Comparison of ENCODE assay signal across 8 cellular contexts in genomic region chr19:42254850-42255765, GRCh38. TPM values are rescaled to one million over a fixed set of nuclear protein-coding genes. Genes with fewer than 3 reads are reported as not detected.
DNase-seq lines count a peak whose midpoint lies in the region; ATAC-seq and TF ChIP-seq lines count a peak whose summit lies in the region.

TSS of gene ERF (minus strand) at chr19:42255128. CDS start at chr19:42254999, 129 bp downstream.

- DNase-seq in AG08395 (ENCODE audit: low spot score): peak; percentile 96
- peak; percentile 94 for DNase-seq in NCI-H82 (lab: John Stamatoyannopoulos, UW)
- DNase-seq in activated CD8-positive, alpha-beta T cell treated with anti-CD3 and anti-CD28 coated beads, Interleukin-2, amount 10 ng/mL, durations not matched to agents 7 days and 5 days: peak; percentile 93
- DNase-seq in lung (ENCODE audit: low spot score): peak; percentile 94
- peak; percentile 82 to 92 (median 88) for DNase-seq in stimulated activated CD4-positive, alpha-beta T cell treated with anti-CD3 and anti-CD28 coated beads, TNF-alpha, amount 100 ng/mL, for 24 hours (ENCODE audit: low read depth in 3 of 3)

- POLR2A ChIA-PET in activated CD8-positive, alpha-beta T cell treated with anti-CD3 and anti-CD28 coated beads, Interleukin-2, amount 10 ng/mL, durations not matched to agents 7 days and 5 days (lab: Charles Lee): interaction anchor here (1.1 to 1.4 kb wide), 2 partner anchors 12 to 13 kb away, joined by 4 read pairs; no protein-coding TSS in a partner anchor

- H3K36me3 Mint-ChIP-seq in activated CD8-positive, alpha-beta T cell treated with anti-CD3 and anti-CD28 coated beads, Interleukin-2, amount 10 ng/mL, durations not matched to agents 7 days and 5 days (ENCODE audit: low read depth): peaks cover 5% of the 10 kb centered on the region

- H3K4me1 Mint-ChIP-seq in activated CD8-positive, alpha-beta T cell treated with anti-CD3 and anti-CD28 coated beads, Interleukin-2, amount 10 ng/mL, durations not matched to agents 7 days and 5 days (ENCODE audit: low read depth): peaks cover 36% of the 10 kb centered on the region

- H3K4me3 ChIP-seq in ectodermal cell (ENCODE audit: insufficient read depth, low read depth, low read length) (peak within 1 kb of the TSS; percentile 100), lung (peak within 1 kb of the TSS; percentile 73)

- peak within 1 kb of the TSS; percentile 85 for H3K27ac Mint-ChIP-seq in activated CD8-positive, alpha-beta T cell treated with anti-CD3 and anti-CD28 coated beads, Interleukin-2, amount 10 ng/mL, durations not matched to agents 7 days and 5 days

- ATAC-seq in GM19025 (IDR thresholded peaks at IDR 0.05; ENCODE audit: low read depth, unreplicated experiment) (peak; percentile 65), HG03460 (IDR thresholded peaks at IDR 0.05; ENCODE audit: unreplicated experiment) (peak; percentile 51), lung (ENCODE audit: insufficient read depth, low FRiP score) (peak; percentile 89)
- peak; percentile 67 for ATAC-seq in activated CD8-positive, alpha-beta T cell treated with anti-CD3 and anti-CD28 coated beads, Interleukin-2, amount 10 ng/mL, durations not matched to agents 7 days and 5 days

- no peaks in the 10 kb centered on the region for H3K36me3 ChIP-seq in ectodermal cell (ENCODE audit: control insufficient read depth, insufficient read depth, low read length)
- peaks cover 0 to under 1% of the 10 kb centered on the region in 2 donors for H3K36me3 ChIP-seq in lung (ENCODE audit: control insufficient read depth in 2 of 2, insufficient read depth in 2 of 2, low read length in 2 of 2)

- H3K9me3 ChIP-seq in ectodermal cell (ENCODE audit: control insufficient read depth, low read length) (no peaks in the 10 kb centered on the region), lung (ENCODE audit: control insufficient read depth in 2 of 2, insufficient read depth in 1 of 2, low read length in 1 of 2) (no peaks in the 10 kb centered on the region)

- peak within 1 kb of the TSS; percentile 74 for H3K4me3 Mint-ChIP-seq in activated CD8-positive, alpha-beta T cell treated with anti-CD3 and anti-CD28 coated beads, Interleukin-2, amount 10 ng/mL, durations not matched to agents 7 days and 5 days

- no peaks in the 10 kb centered on the region for H3K9me3 Mint-ChIP-seq in activated CD8-positive, alpha-beta T cell treated with anti-CD3 and anti-CD28 coated beads, Interleukin-2, amount 10 ng/mL, durations not matched to agents 7 days and 5 days (ENCODE audit: insufficient read depth)

- H3K27me3 ChIP-seq in ectodermal cell (ENCODE audit: control insufficient read depth, insufficient read depth, low read length, poor library complexity, severe bottlenecking) (no peaks in the 10 kb centered on the region), lung (ENCODE audit: control insufficient read depth, insufficient read depth) (no peaks in the 10 kb centered on the region)

- CTCF ChIA-PET in activated CD8-positive, alpha-beta T cell treated with anti-CD3 and anti-CD28 coated beads, Interleukin-2, amount 10 ng/mL, durations not matched to agents 7 days and 5 days (lab: Charles Lee): interaction anchor here (0.8 to 2.7 kb wide), 3 partner anchors 10 to 24 kb away, joined by 3 to 8 read pairs (median 6); no protein-coding TSS in a partner anchor

- 0 to 1% methylated on average over 61 to 75 of the region's 75 CpGs for whole genome bisulfite sequencing in ectodermal cell, 2 experiments
- WGBS in lung, 2 donors: 1% methylated on average over 65 to 75 of the region's 75 CpGs

- H3K4me1 ChIP-seq in ectodermal cell (ENCODE audit: control insufficient read depth, insufficient read depth, low read length) (peaks cover 20% of the 10 kb centered on the region), lung (ENCODE audit: control insufficient read depth in 2 of 2, insufficient read depth in 2 of 2, low read length in 2 of 2) (peaks cover 12 to 15% of the 10 kb centered on the region in 2 donors)

- H3K27me3 Mint-ChIP-seq in activated CD8-positive, alpha-beta T cell treated with anti-CD3 and anti-CD28 coated beads, Interleukin-2, amount 10 ng/mL, durations not matched to agents 7 days and 5 days (ENCODE audit: low read depth): peaks cover 7% of the 10 kb centered on the region

- H3K27ac ChIP-seq in ectodermal cell (ENCODE audit: insufficient read depth, low read depth, low read length, poor library complexity, severe bottlenecking): peak within 1 kb of the TSS; percentile 89
- H3K27ac ChIP-seq in lung (ENCODE audit: low read depth in 1 of 2, low read length in 1 of 2): peak within 1 kb of the TSS; percentile 98 to 99

- TF ChIP-seq CTCF in lung (IDR thresholded peaks at IDR 0.05; ENCODE audit: control extremely low read depth, extremely low read depth): no peak

RNA-seq across cellular contexts. Expression of gene ERF, which starts in this region (rescaled TPM):
- 10 to 100 TPM; 49.9 to 54.5 TPM for total RNA-seq in activated CD8-positive, alpha-beta T cell treated with anti-CD3 and anti-CD28 coated beads, Interleukin-2, amount 10 ng/mL, durations not matched to agents 7 days and 5 days
- polyA plus RNA-seq in ectodermal cell (2013, experiment 1 of 4): 109 TPM
- polyA plus RNA-seq in ectodermal cell (2013, experiment 2 of 4): 110 TPM
- polyA plus RNA-seq in ectodermal cell (2013, experiment 3 of 4): 77.2 TPM
- 87.1 TPM for polyA plus RNA-seq in ectodermal cell (2013, experiment 4 of 4)
- total RNA-seq in lung: 10 to 100 TPM; 24.2 to 53.6 TPM
- 10 to 100 TPM; 35.2 to 50.8 TPM for polyA plus RNA-seq in lung

Comparison
In these comparisons a context has a peak if more than half of its experiments do, and no peak if none do; other contexts are left out.
1. Peak in every context shown above with its lines: DNase-seq, ATAC-seq, H3K4me3 ChIP-seq and H3K27ac ChIP-seq.